In the genomic region with DNA sequence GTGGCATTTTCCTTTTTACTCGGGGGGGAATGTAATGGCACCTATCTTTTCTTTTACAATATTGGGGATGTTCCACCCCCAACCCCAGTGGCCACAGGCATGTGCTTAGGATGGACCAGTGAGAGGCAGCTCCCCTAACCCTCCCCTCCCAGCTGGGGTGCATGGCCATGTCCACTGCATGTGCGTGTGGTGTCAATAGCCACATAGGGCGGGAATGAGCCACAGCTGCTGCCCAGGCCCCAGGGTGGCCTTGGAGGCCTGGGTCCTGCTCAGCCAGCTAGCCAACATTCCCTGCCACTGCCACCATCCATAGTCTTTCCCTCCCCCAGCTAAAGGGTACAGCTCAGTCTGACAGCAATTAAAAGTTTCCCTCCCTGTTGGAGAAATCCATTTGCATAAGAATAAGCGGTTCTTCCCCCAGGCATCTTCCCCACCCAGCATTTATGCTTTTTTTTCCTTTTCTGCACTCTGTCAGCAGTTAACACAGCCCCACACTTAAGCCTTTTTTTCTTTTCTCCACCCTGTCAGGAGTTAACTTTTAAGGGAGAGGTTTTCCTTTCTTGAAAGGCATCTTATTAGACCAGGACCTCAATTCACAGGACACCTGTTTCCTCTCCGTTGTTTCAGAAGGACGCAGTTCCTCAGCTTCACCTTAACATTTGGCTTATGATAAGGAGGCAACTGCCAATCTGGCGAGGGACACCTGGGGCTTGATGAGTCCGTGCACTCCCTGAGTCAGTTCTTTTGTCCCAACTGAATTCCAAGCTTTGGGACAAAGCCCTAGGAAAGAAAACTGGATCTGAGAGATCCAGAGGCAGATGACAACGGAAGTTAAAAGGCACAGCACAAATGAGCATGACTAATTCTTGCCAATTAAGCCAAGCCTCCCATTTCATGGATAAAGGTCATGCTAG, we compare ENCODE assay signal across 22 cellular contexts.
"Had no signal": no experiment of that assay in that cellular context is flagged by ENCODE, and none has a peak within 500 bp of the region (broad histone marks: within the 10 kb centered on the region; RNA-seq: fewer than 3 reads in every experiment).

No MANE protein-coding gene starts in this region.

- H3K36me3 ChIP-seq: adrenal gland had no signal

- ATAC-seq: activated CD8-positive, alpha-beta T cell treated with anti-CD3 and anti-CD28 coated beads, Interleukin-2, amount 10 ng/mL, durations not matched to agents 7 days and 5 days; K562; PC-3 had no signal

- H3K27ac ChIP-seq: adrenal gland, VCaP had no signal

- H3K4me1 ChIP-seq: adrenal gland had no signal

- H3K4me1 Mint-ChIP-seq: activated naive CD8-positive, alpha-beta T cell treated with anti-CD3 and anti-CD28 coated beads, Interleukin-2, amount 10 ng/mL, durations not matched to agents 7 days and 5 days had no signal

- H3K4me3 Mint-ChIP-seq: activated CD8-positive, alpha-beta T cell treated with anti-CD3 and anti-CD28 coated beads, Interleukin-2, amount 10 ng/mL, durations not matched to agents 7 days and 5 days; activated naive CD8-positive, alpha-beta T cell treated with anti-CD3 and anti-CD28 coated beads, Interleukin-2, amount 10 ng/mL, durations not matched to agents 7 days and 5 days had no signal

- H3K36me3 Mint-ChIP-seq: activated naive CD8-positive, alpha-beta T cell treated with anti-CD3 and anti-CD28 coated beads, Interleukin-2, amount 10 ng/mL, durations not matched to agents 7 days and 5 days had no signal

- DNase-seq: activated CD4-positive, alpha-beta T cell treated with anti-CD3 and anti-CD28 coated beads for 48 hours; activated CD4-positive, alpha-beta T cell treated with anti-CD3 and anti-CD28 coated beads, Interleukin-2, amount 50 U/mL, for 4 hours; activated CD8-positive, alpha-beta memory T cell treated with anti-CD3 and anti-CD28 coated beads, Interleukin-2, amount 50 U/mL, for 48 hours; activated CD8-positive, alpha-beta T cell treated with anti-CD3 and anti-CD28 coated beads, Interleukin-2, amount 10 ng/mL, durations not matched to agents 7 days and 5 days; activated naive CD4-positive, alpha-beta T cell treated with anti-CD3 and anti-CD28 coated beads, Interleukin-2, amount 50 U/mL, for 16 hours; activated naive CD8-positive, alpha-beta T cell treated with anti-CD3 and anti-CD28 coated beads, Interleukin-2, amount 10 ng/mL, durations not matched to agents 7 days and 5 days; activated T-cell treated with anti-CD3 and anti-CD28 coated beads, Interleukin-2, amount 50 U/mL, for 1 hour; adrenal gland; anterior cingulate cortex; caudate nucleus; Karpas-422; MM.1S; NCI-H1105; NCI-H1436; NCI-H1694 treated with DMSO at 0.1 percent for 48 hours; NCI-H510A; NCI-H69; PC-3; SHP77 treated with DMSO at 0.1 percent for 48 hours; T-helper 1 cell had no signal

- H3K27ac Mint-ChIP-seq: activated CD8-positive, alpha-beta T cell treated with anti-CD3 and anti-CD28 coated beads, Interleukin-2, amount 10 ng/mL, durations not matched to agents 7 days and 5 days; activated naive CD8-positive, alpha-beta T cell treated with anti-CD3 and anti-CD28 coated beads, Interleukin-2, amount 10 ng/mL, durations not matched to agents 7 days and 5 days had no signal

- H3K4me3 ChIP-seq: adrenal gland, K562 had no signal

- FAIRE-seq: K562 had no signal

- H3K27me3 ChIP-seq: adrenal gland had no signal
